Comparison of ENCODE assay signal across 26 cellular contexts in the genomic region with DNA sequence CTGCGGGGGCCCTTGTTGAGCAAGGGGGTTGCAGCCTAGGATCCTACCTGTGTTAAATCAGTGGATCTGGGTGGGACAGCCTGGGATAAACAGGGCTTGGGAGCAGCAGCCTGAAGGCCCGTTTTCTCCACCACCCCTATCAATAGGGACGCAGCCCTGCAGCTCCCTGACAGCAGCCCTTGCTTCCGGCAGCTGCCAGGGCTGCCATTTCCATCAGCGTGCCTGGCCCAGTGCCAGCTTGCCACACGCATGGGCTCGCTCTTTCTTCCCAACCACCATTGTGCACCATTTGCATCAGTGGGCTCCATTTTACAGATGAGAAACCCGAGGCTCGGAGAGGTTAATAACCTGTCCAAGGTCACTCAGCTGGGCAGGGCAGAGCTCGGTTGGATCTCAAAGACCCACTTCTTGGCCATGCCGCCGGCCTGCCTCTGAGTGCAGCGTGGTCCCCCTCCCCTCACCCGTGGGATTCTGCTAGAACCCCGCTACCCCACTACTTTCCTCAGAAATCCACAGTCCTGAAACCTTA. TPM values are rescaled to one million over a fixed set of nuclear protein-coding genes. Genes with fewer than 3 reads are reported as not detected.
DNase-seq lines count a peak whose midpoint lies in the region; ATAC-seq and TF ChIP-seq lines count a peak whose summit lies in the region.
"Had no signal": no experiment of that assay in that cellular context is flagged by ENCODE, and none has a peak within 500 bp of the region (broad histone marks: within the 10 kb centered on the region; RNA-seq: fewer than 3 reads in every experiment).

No MANE protein-coding gene starts in this region.

- no peaks in the 10 kb centered on the region for H3K9me2 ChIP-seq in SK-N-SH

- TF ChIP-seq RAD21 in SK-N-SH (IDR thresholded peaks at IDR 0.05; ENCODE audit: low read length): no peak

- H3K4me1 ChIP-seq in SK-N-SH (ENCODE audit: control insufficient read depth in 1 of 2, insufficient read depth in 2 of 2, low read depth in 1 of 2, low read length in 1 of 2) (peaks cover 0 to 31% of the 10 kb centered on the region in 2 experiments; a peak in 1 of 4 replicates), trophoblast cell (ENCODE audit: control insufficient read depth in 1 of 2, insufficient read depth in 2 of 2, low read length in 2 of 2) (peaks cover 52% of the 10 kb centered on the region in 2 experiments)

- H3K27ac Mint-ChIP-seq in activated CD4-positive, alpha-beta memory T cell treated with anti-CD3 and anti-CD28 coated beads for 36 hours: no peak overlapping the region
- H3K27ac Mint-ChIP-seq: activated CD4-positive, alpha-beta T cell treated with anti-CD3 and anti-CD28 coated beads, Interleukin-2, amount 10 ng/mL, durations not matched to agents 7 days and 5 days; activated naive CD8-positive, alpha-beta T cell; activated T-helper 17 cell treated with anti-CD3 and anti-CD28 coated beads, Interleukin-2, amount 50 U/mL, for 72 hours; CD4-positive, alpha-beta T cell; HFFc6; memory B cell; T-helper 1 cell treated with Interleukin-12 subunit alpha and Interleukin-12 subunit beta and Interleukin-4 antibody, amounts not matched to agents 30 μg/mL and 1 μg/mL, for 36 hours had no signal

- H3K36me3 ChIP-seq in SK-N-SH (replicated peaks in 1 of 2; ENCODE audit: control insufficient read depth in 1 of 2, insufficient read depth in 2 of 2, low read length in 1 of 2) (no peaks in the 10 kb centered on the region), trophoblast cell (ENCODE audit: control insufficient read depth in 1 of 2, insufficient read depth in 2 of 2, low read length in 2 of 2) (no peaks in the 10 kb centered on the region)
- H3K36me3 ChIP-seq: ascending aorta, SJCRH30, thoracic aorta had no signal

- no peak overlapping the region for H2BK5ac ChIP-seq in trophoblast cell (ENCODE audit: low read depth, low read length, poor library complexity)

- peaks cover 23% of the 10 kb centered on the region for H3K27me3 Mint-ChIP-seq in activated CD4-positive, alpha-beta memory T cell treated with anti-CD3 and anti-CD28 coated beads for 36 hours

- no peak overlapping the region for H3K23ac ChIP-seq in trophoblast cell (ENCODE audit: low read length)

- no peak for ATAC-seq in SK-N-SH treated with all-trans-retinoic acid at 6 μM for 48 hours
- ATAC-seq in HG02763 (IDR thresholded peaks at IDR 0.05; ENCODE audit: unreplicated experiment): no peak
- ATAC-seq: activated T-helper 17 cell treated with anti-CD3 and anti-CD28 coated beads, Interleukin-2, amount 50 U/mL, for 72 hours; left colon had no signal

- peak; percentile 74 for DNase-seq in SK-N-SH
- peak; percentile 84 for DNase-seq in NCI-H1436 (lab: John Stamatoyannopoulos, UW)
- peak; percentile 12 for DNase-seq in NCI-H774 (lab: John Stamatoyannopoulos, UW)
- DNase-seq in trophoblast cell: no peak
- no peak for DNase-seq in NK-92 (lab: John Stamatoyannopoulos, UW; ENCODE audit: unreplicated experiment)
- DNase-seq in activated CD4-positive, alpha-beta memory T cell treated with anti-CD3 and anti-CD28 coated beads for 36 hours: no peak
- DNase-seq: activated CD4-positive, alpha-beta T cell treated with anti-CD3 and anti-CD28 coated beads, Interleukin-2, amount 10 ng/mL, durations not matched to agents 7 days and 5 days; CD4-positive, alpha-beta T cell; central memory CD4-positive, alpha-beta T cell; dorsolateral prefrontal cortex; HFFc6; left colon; PC-9; stimulated activated CD4-positive, alpha-beta T cell treated with anti-CD3 and anti-CD28 coated beads, Interleukin-4, amount 100 ng/mL, for 24 hours; stimulated activated naive CD4-positive, alpha-beta T cell treated with Interleukin-2 at 50 U/mL for 16 hours had no signal

- H4K8ac ChIP-seq in trophoblast cell (ENCODE audit: low read depth, low read length): no peak overlapping the region

- H3K79me1 ChIP-seq in trophoblast cell (ENCODE audit: low read length): peaks cover 15% of the 10 kb centered on the region

- H3K4me3 ChIP-seq in SK-N-SH (ENCODE audit: low read depth in 2 of 2, low read length in 1 of 2) (no peak overlapping the region), trophoblast cell (ENCODE audit: low read depth, low read length) (no peak overlapping the region)
- H3K4me3 ChIP-seq: ascending aorta, dorsolateral prefrontal cortex, PC-9, SJCRH30, thoracic aorta had no signal

- H3K27me3 ChIP-seq in SK-N-SH (ENCODE audit: insufficient read depth) (no peaks in the 10 kb centered on the region; the same call in 1 of the 2 replicates), trophoblast cell (ENCODE audit: insufficient read depth, low read length) (no peaks in the 10 kb centered on the region)
- H3K27me3 ChIP-seq: ascending aorta had no signal

- H3K36me3 Mint-ChIP-seq in activated CD4-positive, alpha-beta memory T cell treated with anti-CD3 and anti-CD28 coated beads for 36 hours: no peaks in the 10 kb centered on the region
- H3K36me3 Mint-ChIP-seq: activated naive CD8-positive, alpha-beta T cell; memory B cell had no signal

- H3F3A ChIP-seq in SK-N-SH (replicated peaks; ENCODE audit: insufficient read depth): no peaks in the 10 kb centered on the region

- no peak overlapping the region for H2BK12ac ChIP-seq in trophoblast cell (ENCODE audit: low read length)

- H4K20me1 ChIP-seq in SK-N-SH (ENCODE audit: insufficient read depth): peaks cover 30% of the 10 kb centered on the region

- POLR2A ChIA-PET in SK-N-SH (lab: Yijun Ruan, JAX): no interaction called here
- POLR2A ChIA-PET in activated CD4-positive, alpha-beta memory T cell treated with anti-CD3 and anti-CD28 coated beads for 36 hours (lab: Charles Lee): no interaction called here

- no peak for TF ChIP-seq EP300 in SK-N-SH (IDR thresholded peaks at IDR 0.05; ENCODE audit: borderline replicate concordance in 1 of 2, low read depth in 1 of 2, low read length in 1 of 2)

- H3K18ac ChIP-seq in trophoblast cell (ENCODE audit: low read length): peak overlapping the region; percentile 17

- no peak overlapping the region for H3K27ac ChIP-seq in SK-N-SH (ENCODE audit: low read depth in 2 of 2, low read length in 1 of 2)
- no peak overlapping the region for H3K27ac ChIP-seq in trophoblast cell (ENCODE audit: low read depth, low read length)
- H3K27ac ChIP-seq: ascending aorta, dorsolateral prefrontal cortex, PC-9, SJCRH30, thoracic aorta had no signal

- no peak overlapping the region for H3K4ac ChIP-seq in trophoblast cell (ENCODE audit: low read depth, low read length)

- TF ChIP-seq CTCF in SK-N-SH (IDR thresholded peaks at IDR 0.05): no peak

- H2AFZ ChIP-seq in SK-N-SH (ENCODE audit: low read depth) (no peak overlapping the region), trophoblast cell (ENCODE audit: insufficient read depth, low read length, poor library complexity) (no peak overlapping the region)
- H2AFZ ChIP-seq: PC-9 had no signal

- no peaks in the 10 kb centered on the region for H3K9me3 ChIP-seq in SK-N-SH
- H3K9me3 ChIP-seq in trophoblast cell (ENCODE audit: insufficient read depth, low read depth, low read length): peaks cover 1% of the 10 kb centered on the region
- H3K9me3 ChIP-seq: ascending aorta, SJCRH30, thoracic aorta had no signal

- H2BK120ac ChIP-seq in trophoblast cell (ENCODE audit: insufficient read depth, low read length, poor library complexity): no peak overlapping the region

- no peaks in the 10 kb centered on the region for H3K79me2 ChIP-seq in SK-N-SH (ENCODE audit: insufficient read depth)
- peaks cover 4% of the 10 kb centered on the region for H3K79me2 ChIP-seq in trophoblast cell (ENCODE audit: control insufficient read depth, insufficient read depth, low read length, poor library complexity)

- H3K4me1 Mint-ChIP-seq in activated CD4-positive, alpha-beta memory T cell treated with anti-CD3 and anti-CD28 coated beads for 36 hours (ENCODE audit: low read depth): peaks cover 6% of the 10 kb centered on the region

- no peak overlapping the region for H4K12ac ChIP-seq in trophoblast cell (ENCODE audit: low read depth, low read length)

- no peak overlapping the region for H3K14ac ChIP-seq in trophoblast cell (ENCODE audit: low read length)

- no peaks in the 10 kb centered on the region for H3K9me3 Mint-ChIP-seq in activated CD4-positive, alpha-beta memory T cell treated with anti-CD3 and anti-CD28 coated beads for 36 hours
- H3K9me3 Mint-ChIP-seq: activated CD4-positive, alpha-beta T cell treated with anti-CD3 and anti-CD28 coated beads, Interleukin-2, amount 10 ng/mL, durations not matched to agents 7 days and 5 days; activated T-helper 17 cell treated with anti-CD3 and anti-CD28 coated beads, Interleukin-2, amount 50 U/mL, for 72 hours; CD4-positive, alpha-beta T cell; HFFc6; memory B cell; T-helper 1 cell treated with Interleukin-12 subunit alpha and Interleukin-12 subunit beta and Interleukin-4 antibody, amounts not matched to agents 30 μg/mL and 1 μg/mL, for 36 hours had no signal

- H4K91ac ChIP-seq in trophoblast cell (ENCODE audit: low read depth, low read length): no peak overlapping the region

- intact Hi-C loops in activated CD4-positive, alpha-beta memory T cell treated with anti-CD3 and anti-CD28 coated beads for 36 hours (cut with micrococcal nuclease): no loop called here

- H3K9ac ChIP-seq in SK-N-SH: no peak overlapping the region
- no peak overlapping the region for H3K9ac ChIP-seq in trophoblast cell (ENCODE audit: low read length)

- WGBS in SK-N-SH (ENCODE audit: low lambda C conversion rate): 76% methylated on average over 12 of the region's 15 CpGs
- no CpG with 5 or more reads among the region's 15 CpGs for WGBS in trophoblast cell (ENCODE audit: extremely low coverage, insufficient coverage, insufficient read length)

- no peak overlapping the region for H3K4me3 Mint-ChIP-seq in activated CD4-positive, alpha-beta memory T cell treated with anti-CD3 and anti-CD28 coated beads for 36 hours
- H3K4me3 Mint-ChIP-seq: activated CD4-positive, alpha-beta T cell treated with anti-CD3 and anti-CD28 coated beads, Interleukin-2, amount 10 ng/mL, durations not matched to agents 7 days and 5 days; activated naive CD8-positive, alpha-beta T cell; activated T-helper 17 cell treated with anti-CD3 and anti-CD28 coated beads, Interleukin-2, amount 50 U/mL, for 72 hours; CD4-positive, alpha-beta T cell; HFFc6; memory B cell; T-helper 1 cell treated with Interleukin-12 subunit alpha and Interleukin-12 subunit beta and Interleukin-4 antibody, amounts not matched to agents 30 μg/mL and 1 μg/mL, for 36 hours had no signal

- CTCF ChIA-PET in SK-N-SH (lab: Yijun Ruan, JAX): interaction anchor here (0.7 to 3.9 kb wide), 11 partner anchors 8 to 560 kb away, joined by 3 to 30 read pairs (median 3); no protein-coding TSS in a partner anchor
- CTCF ChIA-PET in activated CD4-positive, alpha-beta memory T cell treated with anti-CD3 and anti-CD28 coated beads for 36 hours (lab: Charles Lee): interaction anchor here (1.0 kb wide), 1 partner anchor 16 kb away, joined by 3 read pairs; no protein-coding TSS in a partner anchor

- no peak overlapping the region for H2AK5ac ChIP-seq in trophoblast cell (ENCODE audit: low read length)

- H3K4me2 ChIP-seq in SK-N-SH (no peak overlapping the region), trophoblast cell (ENCODE audit: low read length) (no peak overlapping the region)
- H3K4me2 ChIP-seq: PC-9 had no signal

RNA-seq across cellular contexts. Expression of gene WNT4, which starts 3.8 kb away (rescaled TPM):
- polyA plus RNA-seq in SK-N-SH (2012; rRNA removed): 0.03 and 0.08 TPM in 2 replicates
- 0.01 and 0.05 TPM in 2 replicates for polyA plus RNA-seq in SK-N-SH (2012; cell fraction: cytosol; rRNA removed)
- 0.02 and 0.23 TPM in 2 replicates for polyA plus RNA-seq in SK-N-SH (2012; cell fraction: nucleus; rRNA removed)
- 3.9 and 4.6 TPM in 2 replicates for polyA plus RNA-seq in trophoblast cell (2013)
- not detected for total RNA-seq in activated CD4-positive, alpha-beta memory T cell treated with anti-CD3 and anti-CD28 coated beads for 36 hours
- total RNA-seq: activated CD4-positive, alpha-beta T cell treated with anti-CD3 and anti-CD28 coated beads, Interleukin-2, amount 10 ng/mL, durations not matched to agents 7 days and 5 days; activated T-helper 17 cell treated with anti-CD3 and anti-CD28 coated beads, Interleukin-2, amount 50 U/mL, for 72 hours; ascending aorta; CD4-positive, alpha-beta T cell; endothelial cell of umbilical vein; HFFc6; LHCN-M2; thoracic aorta had no signal

Comparison
In these comparisons a context has a peak if more than half of its experiments do, and no peak if none do; other contexts are left out.
1. DNase-seq: peak in SK-N-SH (single experiment), NCI-H1436 (single experiment) and NCI-H774 (single experiment); none in trophoblast cell (0 of 2), NK-92 (single experiment) and activated CD4-positive, alpha-beta memory T cell treated with anti-CD3 and anti-CD28 coated beads for 36 hours (single experiment).